In genomic region chr7:81829511-81829910, GRCh38 we compare ENCODE assay signal across 2 cellular contexts. TPM values are rescaled to one million over a fixed set of nuclear protein-coding genes. Genes with fewer than 3 reads are reported as not detected.
"Had no signal": no experiment of that assay in that cellular context is flagged by ENCODE, and none has a peak within 500 bp of the region (broad histone marks: within the 10 kb centered on the region; RNA-seq: fewer than 3 reads in every experiment).

No MANE protein-coding gene starts in this region.

RNA-seq across cellular contexts. Expression of gene HGF, which starts 59.7 kb away (rescaled TPM):
- polyA plus RNA-seq: IgD-negative memory B cell, K562 had no signal
